In genomic region chr1:43383449-43383848, GRCh38 we compare ENCODE assay signal across 11 cellular contexts.
DNase-seq lines count a peak whose midpoint lies in the region; ATAC-seq lines count a peak whose summit lies in the region.
"Had no signal": no experiment of that assay in that cellular context is flagged by ENCODE, and none has a peak within 500 bp of the region (broad histone marks: within the 10 kb centered on the region; RNA-seq: fewer than 3 reads in every experiment).

No MANE protein-coding gene starts in this region.

- no peak for ATAC-seq in GM21447 (IDR thresholded peaks at IDR 0.05; ENCODE audit: unreplicated experiment)
- ATAC-seq: sciatic nerve had no signal

- H3K27ac ChIP-seq in substantia nigra (ENCODE audit: low read depth, low read length, poor library complexity, severe bottlenecking) = peak overlapping the region; percentile 99
- H3K27ac ChIP-seq: uterus had no signal

- DNase-seq in NCI-H510A treated with DMSO at 0.1 percent for 48 hours (lab: John Stamatoyannopoulos, UW) (peak; percentile 47), NCI-H510A (lab: John Stamatoyannopoulos, UW) (no peak), amygdala (lab: John Stamatoyannopoulos, UW) (peak in 29 of 56 donors; percentile 3 to 73 (median 35)), hypothalamus (lab: John Stamatoyannopoulos, UW) (peak in 30 of 51 donors; percentile 3 to 70 (median 27)), substantia nigra (lab: John Stamatoyannopoulos, UW) (peak in 35 of 49 donors; percentile 13 to 73 (median 36)), kidney tubule cell (ENCODE audit: low spot score) (no peak), NCI-H2081 (lab: John Stamatoyannopoulos, UW) (no peak)
- DNase-seq: NCI-H1105, uterus had no signal

Comparison
In these comparisons a context has a peak if more than half of its experiments do, and no peak if none do; other contexts are left out.
1. DNase-seq: peak in NCI-H510A treated with DMSO at 0.1 percent for 48 hours (single experiment), amygdala (29 of 56), hypothalamus (30 of 51) and substantia nigra (35 of 49); none in NCI-H510A (single experiment), kidney tubule cell (single experiment) and NCI-H2081 (0 of 2).